11 cellular contexts compared by ENCODE assay signal in genomic region chr2:110657721-110658305, GRCh38. TPM values are rescaled to one million over a fixed set of nuclear protein-coding genes. Genes with fewer than 3 reads are reported as not detected.
DNase-seq lines count a peak whose midpoint lies in the region; ATAC-seq, FAIRE-seq and TF ChIP-seq lines count a peak whose summit lies in the region.
"Had no signal": no experiment of that assay in that cellular context is flagged by ENCODE, and none has a peak within 500 bp of the region (broad histone marks: within the 10 kb centered on the region; RNA-seq: fewer than 3 reads in every experiment).

No MANE protein-coding gene starts in this region.

- H3K9me1 ChIP-seq in K562 (ENCODE audit: control insufficient read depth, insufficient read depth, low read length): no peaks in the 10 kb centered on the region

- WGBS in K562 (ENCODE audit: insufficient coverage, low coverage, missing lambda C conversion rate): 87% methylated on average over 3 of the region's 3 CpGs

- no peak overlapping the region for H2AFZ ChIP-seq in K562 (ENCODE audit: low read depth, low read length)

- no peaks in the 10 kb centered on the region for H3K9me3 ChIP-seq in CD4-positive, alpha-beta memory T cell (ENCODE audit: control insufficient read depth in 1 of 2, low read length in 2 of 2)
- H3K9me3 ChIP-seq in K562 (replicated peaks; ENCODE audit: control insufficient read depth, insufficient read depth, low read depth, low read length): no peaks in the 10 kb centered on the region

- ATAC-seq in GM18511 (IDR thresholded peaks at IDR 0.05; ENCODE audit: unreplicated experiment): peak; percentile 66
- ATAC-seq in K562: no peak
- ATAC-seq in GM21360 (IDR thresholded peaks at IDR 0.05; ENCODE audit: unreplicated experiment): no peak
- no peak for ATAC-seq in HG03095 (IDR thresholded peaks at IDR 0.05; ENCODE audit: unreplicated experiment)

- H3K27me3 ChIP-seq in CD4-positive, alpha-beta memory T cell (ENCODE audit: insufficient read depth, low read length): no peaks in the 10 kb centered on the region
- no peaks in the 10 kb centered on the region for H3K27me3 ChIP-seq in K562 (ENCODE audit: control insufficient read depth in 2 of 2, insufficient read depth in 2 of 2, low read length in 2 of 2)

- no peaks in the 10 kb centered on the region for H3K79me2 ChIP-seq in K562 (ENCODE audit: control insufficient read depth, insufficient read depth, low read length)

- 0 out of 2 replicates have a peak, but pooled peaks have one; percentile 26 for TF ChIP-seq POLR2A in K562 (conservative IDR thresholded peaks at IDR 0.05)

- peaks cover 16% of the 10 kb centered on the region for H3K4me1 ChIP-seq in CD4-positive, alpha-beta memory T cell (ENCODE audit: insufficient read depth, low read length)
- no peaks in the 10 kb centered on the region for H3K4me1 ChIP-seq in K562 (replicated peaks in 1 of 2; ENCODE audit: control insufficient read depth in 2 of 2, insufficient read depth in 2 of 2, low read length in 2 of 2)

- H3K4me3 Mint-ChIP-seq in CD4-positive, alpha-beta memory T cell: peak overlapping the region; percentile 10 to 74 (median 64)
- H3K4me3 Mint-ChIP-seq: activated naive CD8-positive, alpha-beta T cell treated with anti-CD3 and anti-CD28 coated beads, Interleukin-2, amount 10 ng/mL, durations not matched to agents 7 days and 5 days had no signal

- H3K4me3 ChIP-seq in CD4-positive, alpha-beta memory T cell (ENCODE audit: low read length in 2 of 2): no peak overlapping the region
- no peak overlapping the region for H3K4me3 ChIP-seq in K562

- H3K36me3 Mint-ChIP-seq in CD4-positive, alpha-beta memory T cell: peaks cover 0 to 4% of the 10 kb centered on the region in 2 donors

- no peak for TF ChIP-seq CTCF in K562 (IDR thresholded peaks at IDR 0.05 in 2 of 3, conservative IDR thresholded peaks at IDR 0.05 in 1 of 3; ENCODE audit: insufficient read depth in 2 of 3, low read depth in 1 of 3, low read length in 3 of 3)

- in situ Hi-C loops in K562 (cut with MboI): no loop called here

- peak overlapping the region; percentile 1 for H3K27ac ChIP-seq in CD4-positive, alpha-beta memory T cell (ENCODE audit: low read depth, low read length)
- no peak overlapping the region for H3K27ac ChIP-seq in K562 (ENCODE audit: extremely low read depth, low read depth, low read length)

- CTCF ChIA-PET in CD4-positive, alpha-beta memory T cell (lab: Charles Lee; ENCODE audit: partially characterized antibody): interaction anchor here (1.0 to 1.3 kb wide), 2 partner anchors 11 to 19 kb away, joined by 3 to 6 read pairs; no protein-coding TSS in a partner anchor
- CTCF ChIA-PET in K562 (lab: Yijun Ruan, JAX; ENCODE audit: low intra/inter-chr PET ratio): no interaction called here

- no peaks in the 10 kb centered on the region for H3K27me3 Mint-ChIP-seq in CD4-positive, alpha-beta memory T cell
- H3K27me3 Mint-ChIP-seq: activated naive CD8-positive, alpha-beta T cell treated with anti-CD3 and anti-CD28 coated beads, Interleukin-2, amount 10 ng/mL, durations not matched to agents 7 days and 5 days had no signal

- POLR2A ChIA-PET in CD4-positive, alpha-beta memory T cell (lab: Charles Lee; ENCODE audit: partially characterized antibody): interaction anchor here (1.8 to 2.1 kb wide), 2 partner anchors 10 to 20 kb away, joined by 5 to 10 read pairs; partner anchors contain the start of gene BUB1
- POLR2A ChIA-PET in K562 (lab: Yijun Ruan, JAX): interaction anchor here (0.6 kb wide), 2 partner anchors 17 to 74 kb away, joined by 3 read pairs; no protein-coding TSS in a partner anchor

- H3K4me2 ChIP-seq in K562 (ENCODE audit: insufficient read depth, low read length): no peak overlapping the region

- peak in 4 of 5 donors; percentile 9 to 30 (median 14) for DNase-seq in CD4-positive, alpha-beta memory T cell
- DNase-seq in K562 (ENCODE audit: extremely low read depth in 1 of 4, low spot score in 3 of 4) (no peak), mucosa of gallbladder (ENCODE audit: low spot score) (peak; percentile 72), islet precursor cell (no peak)
- DNase-seq: activated naive CD8-positive, alpha-beta T cell treated with anti-CD3 and anti-CD28 coated beads, Interleukin-2, amount 10 ng/mL, durations not matched to agents 7 days and 5 days; effector CD4-positive, alpha-beta T cell; hippocampal formation; NCI-H2107 had no signal

- no peak for TF ChIP-seq RAD21 in K562 (CRISPR knock-in tag; conservative IDR thresholded peaks at IDR 0.05 in 1 of 2, IDR thresholded peaks at IDR 0.05 in 1 of 2)

- TF ChIP-seq EP300 in K562 (IDR thresholded peaks at IDR 0.05; ENCODE audit: low read length): no peak

- H3K9ac ChIP-seq in K562 (ENCODE audit: insufficient read depth in 1 of 2, low read depth in 2 of 2, low read length in 2 of 2): no peak overlapping the region

- peaks cover 7 to 15% (median 14%) of the 10 kb centered on the region in 4 donors for H3K4me1 Mint-ChIP-seq in CD4-positive, alpha-beta memory T cell

- no TSS peak for BruUV-seq in K562 (replicated peaks; lab: Mats Ljungman, UMichigan)

- no peaks in the 10 kb centered on the region for H3K9me3 Mint-ChIP-seq in CD4-positive, alpha-beta memory T cell
- H3K9me3 Mint-ChIP-seq: activated naive CD8-positive, alpha-beta T cell treated with anti-CD3 and anti-CD28 coated beads, Interleukin-2, amount 10 ng/mL, durations not matched to agents 7 days and 5 days had no signal

- H3K27ac Mint-ChIP-seq in CD4-positive, alpha-beta memory T cell: peak overlapping the region; percentile 23 to 88 (median 72)
- H3K27ac Mint-ChIP-seq: activated naive CD8-positive, alpha-beta T cell treated with anti-CD3 and anti-CD28 coated beads, Interleukin-2, amount 10 ng/mL, durations not matched to agents 7 days and 5 days had no signal

- no peaks in the 10 kb centered on the region for H4K20me1 ChIP-seq in K562 (replicated peaks; ENCODE audit: control insufficient read depth, insufficient read depth, low read length)

- FAIRE-seq in K562 (lab: Jason Lieb, UNC): no peak

- H3K36me3 ChIP-seq in CD4-positive, alpha-beta memory T cell (ENCODE audit: insufficient read depth, low read length): peaks cover 4% of the 10 kb centered on the region
- H3K36me3 ChIP-seq in K562 (ENCODE audit: control insufficient read depth, insufficient read depth, low read length): peaks cover 99% of the 10 kb centered on the region

- intact Hi-C loops in CD4-positive, alpha-beta memory T cell (cut with micrococcal nuclease): loop anchor here (1.0 kb wide), 1 partner anchor 20 kb away; the partner anchor contains the start of gene BUB1
- intact Hi-C loops in K562 (cut with micrococcal nuclease): loop anchor here (2.0 kb wide), 1 partner anchor 13 kb away; no protein-coding TSS in a partner anchor

TF ChIP-seq in K562, 482 proteins besides CTCF, POLR2A, EP300 and RAD21:
- TF ChIP-seq POLR2AphosphoS5 (IDR thresholded peaks at IDR 0.05; ENCODE audit: control insufficient read depth, insufficient read depth, low read depth, low read length) (0 out of 2 replicates have a peak, but pooled peaks have one; percentile 5), BDP1 (IDR thresholded peaks at IDR 0.05; ENCODE audit: insufficient read depth, insufficient read length) (no peak), NCOA4 (IDR thresholded peaks at IDR 0.05; ENCODE audit: partially characterized antibody) (no peak)

RNA-seq across cellular contexts. Expression of gene BUB1, which starts 20.1 kb away (rescaled TPM):
- total RNA-seq in CD4-positive, alpha-beta memory T cell: 1 to 10 TPM; 1.7 to 2.9 TPM
- 1 to 10 TPM in 1 of 2 donors, not detected in 1; 1.2 TPM for polyA plus RNA-seq in CD4-positive, alpha-beta memory T cell
- 202 and 532 TPM in 2 replicates for total RNA-seq in K562 (2011; cell fraction: chromatin; rRNA removed; ENCODE audit: low replicate concordance)
- 140 and 174 TPM in 2 replicates for total RNA-seq in K562 (2011; cell fraction: nucleolus; rRNA removed)
- 320 and 382 TPM in 2 replicates for total RNA-seq in K562 (2011; cell fraction: nucleoplasm; rRNA removed)
- total RNA-seq in K562 (2014; rRNA removed) (82.7 and 86.1 TPM in 2 replicates), K562 (2014; rRNA removed; fragmentation: Illumina TruSeq; extraction: Trizol) (139 and 151 TPM in 2 replicates), K562 (2015; rRNA removed; fragmentation: Illumina TruSeq; extraction: Trizol) (133 and 147 TPM in 2 replicates), K562 (2021) (88.8 and 93.0 TPM in 2 replicates), mucosa of gallbladder (2.0 TPM)
- polyA plus RNA-seq in K562 (2011; rRNA removed) (188 and 247 TPM in 2 replicates), K562 (2014; fragmentation: Illumina TruSeq; extraction: Trizol) (101 and 119 TPM in 2 replicates), K562 (2014; fragmentation: Nextera tagmentation; extraction: Ambion mirVana) (100 to 1,000 TPM in 1 of 2 experiments, 10 to 100 TPM in 1; 73.4 to 118 TPM), K562 (2014; rRNA removed) (85.3 and 92.0 TPM in 2 replicates)
- 61.6 and 97.3 TPM in 2 replicates for polyA plus RNA-seq in K562 (2011; cell fraction: cytosol; rRNA removed)
- 99.5 and 147 TPM in 2 replicates for polyA plus RNA-seq in K562 (2011; cell fraction: nucleus; rRNA removed)
- polyA plus RNA-seq in K562 (2012): 53.5 and 75.2 TPM in 2 replicates
- polyA minus RNA-seq in K562 (2011; rRNA and poly(A)+ RNA removed): 322 and 339 TPM in 2 replicates
- 116 and 125 TPM in 2 replicates for polyA minus RNA-seq in K562 (2011; cell fraction: cytosol; rRNA and poly(A)+ RNA removed)
- 137 and 229 TPM in 2 replicates for polyA minus RNA-seq in K562 (2011; cell fraction: nucleus; rRNA and poly(A)+ RNA removed)

Comparison
In these comparisons a context has a peak if more than half of its experiments do, and no peak if none do; other contexts are left out.
1. DNase-seq: peak in CD4-positive, alpha-beta memory T cell (4 of 5) and mucosa of gallbladder (single experiment); none in K562 (0 of 4) and islet precursor cell (single experiment).
2. RNA of gene BUB1, which starts 20.1 kb away (total RNA-seq): 82.7 to 532 TPM in K562; 1.7 to 2.9 TPM in CD4-positive, alpha-beta memory T cell and 2.0 TPM in mucosa of gallbladder (single experiment); every median in the first group is over 10 times any median in the second.